In the genomic region with DNA sequence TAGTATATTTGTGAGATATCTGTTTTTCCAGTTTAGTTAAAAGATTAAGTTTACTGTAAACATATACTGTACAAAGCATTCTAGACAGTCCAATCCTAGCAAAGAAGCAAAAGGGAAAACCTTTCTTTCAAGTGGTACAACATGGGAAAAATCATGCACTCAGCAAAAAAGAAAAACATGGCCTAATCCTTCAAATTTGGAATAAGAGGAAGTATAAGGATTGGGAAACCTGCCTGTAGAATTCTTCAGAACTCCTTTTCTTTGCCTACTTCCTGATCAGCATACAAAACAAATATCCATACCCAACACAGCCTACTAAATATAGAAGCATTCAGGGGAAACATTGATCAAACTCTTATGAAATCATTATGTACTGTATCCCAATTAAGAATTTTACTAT, we compare ENCODE assay signal across 18 cellular contexts. TPM values are rescaled to one million over a fixed set of nuclear protein-coding genes. Genes with fewer than 3 reads are reported as not detected.
DNase-seq lines count a peak whose midpoint lies in the region; ATAC-seq, FAIRE-seq and TF ChIP-seq lines count a peak whose summit lies in the region.
"Had no signal": no experiment of that assay in that cellular context is flagged by ENCODE, and none has a peak within 500 bp of the region (broad histone marks: within the 10 kb centered on the region; RNA-seq: fewer than 3 reads in every experiment).

No MANE protein-coding gene starts in this region.

- no peaks in the 10 kb centered on the region for H3K27me3 ChIP-seq in naive thymus-derived CD4-positive, alpha-beta T cell (ENCODE audit: control insufficient read depth in 2 of 2, insufficient read depth in 2 of 2, low read length in 2 of 2)
- H3K27me3 ChIP-seq in colonic mucosa, result no peaks in the 10 kb centered on the region
- H3K27me3 ChIP-seq: foreskin keratinocyte had no signal

- H3K36me3 ChIP-seq in naive thymus-derived CD4-positive, alpha-beta T cell (ENCODE audit: control insufficient read depth in 2 of 3, insufficient read depth in 3 of 3, low read length in 3 of 3), result peaks cover 0 to 19% (median 0%) of the 10 kb centered on the region in 3 experiments
- peaks cover 5% of the 10 kb centered on the region for H3K36me3 ChIP-seq in colonic mucosa

- H3K9ac ChIP-seq in colonic mucosa (ENCODE audit: low read depth in 2 of 2, low read length in 2 of 2), result no peak overlapping the region

- H3K27me3 Mint-ChIP-seq in central memory CD8-positive, alpha-beta T cell, result no peaks in the 10 kb centered on the region
- no peaks in the 10 kb centered on the region for H3K27me3 Mint-ChIP-seq in naive thymus-derived CD4-positive, alpha-beta T cell
- no peaks in the 10 kb centered on the region for H3K27me3 Mint-ChIP-seq in activated CD4-positive, alpha-beta T cell treated with anti-CD3 and anti-CD28 coated beads for 36 hours

- no peak for TF ChIP-seq CTCF in colonic mucosa (IDR thresholded peaks at IDR 0.05)

- no peaks in the 10 kb centered on the region for H3K9me3 Mint-ChIP-seq in central memory CD8-positive, alpha-beta T cell
- peaks cover 0 to 12% (median 0%) of the 10 kb centered on the region in 11 donors for H3K9me3 Mint-ChIP-seq in naive thymus-derived CD4-positive, alpha-beta T cell
- no peaks in the 10 kb centered on the region for H3K9me3 Mint-ChIP-seq in activated CD4-positive, alpha-beta T cell treated with anti-CD3 and anti-CD28 coated beads for 36 hours (ENCODE audit: low read depth)

- no peak overlapping the region for H3K4me3 Mint-ChIP-seq in central memory CD8-positive, alpha-beta T cell
- H3K4me3 Mint-ChIP-seq in naive thymus-derived CD4-positive, alpha-beta T cell, result no peak overlapping the region
- no peak overlapping the region for H3K4me3 Mint-ChIP-seq in activated CD4-positive, alpha-beta T cell treated with anti-CD3 and anti-CD28 coated beads for 36 hours
- H3K4me3 Mint-ChIP-seq: HFFc6 had no signal

- peaks cover 0 to 6% of the 10 kb centered on the region in 2 donors for H3K4me1 ChIP-seq in naive thymus-derived CD4-positive, alpha-beta T cell (ENCODE audit: control insufficient read depth in 2 of 2, insufficient read depth in 2 of 2, low read length in 2 of 2)
- H3K4me1 ChIP-seq in colonic mucosa, result no peaks in the 10 kb centered on the region
- H3K4me1 ChIP-seq: foreskin keratinocyte had no signal

- CTCF ChIA-PET in naive thymus-derived CD4-positive, alpha-beta T cell (lab: Charles Lee), result no interaction called here
- CTCF ChIA-PET in activated CD4-positive, alpha-beta T cell treated with anti-CD3 and anti-CD28 coated beads for 36 hours (lab: Charles Lee), result interaction anchor here (0.8 to 0.9 kb wide), 2 partner anchors 62 to 174 kb away, joined by 3 read pairs; no protein-coding TSS in a partner anchor

- peak; percentile 23 for FAIRE-seq in G401.6 (lab: Jason Lieb, UNC)
- FAIRE-seq: endothelial cell of umbilical vein had no signal

- peaks cover 48% of the 10 kb centered on the region for H3K4me1 Mint-ChIP-seq in central memory CD8-positive, alpha-beta T cell
- H3K4me1 Mint-ChIP-seq in naive thymus-derived CD4-positive, alpha-beta T cell, result peaks cover 3 to 16% (median 12%) of the 10 kb centered on the region in 7 donors
- H3K4me1 Mint-ChIP-seq in activated CD4-positive, alpha-beta T cell treated with anti-CD3 and anti-CD28 coated beads for 36 hours, result peaks cover 4% of the 10 kb centered on the region

- H3K4me3 ChIP-seq in naive thymus-derived CD4-positive, alpha-beta T cell (ENCODE audit: low read length), result no peak overlapping the region
- H3K4me3 ChIP-seq in colonic mucosa, result no peak overlapping the region
- H3K4me3 ChIP-seq: lower lobe of right lung had no signal

- no peaks in the 10 kb centered on the region for H3K9me3 ChIP-seq in naive thymus-derived CD4-positive, alpha-beta T cell (ENCODE audit: control insufficient read depth in 2 of 3, low read length in 3 of 3)
- H3K9me3 ChIP-seq in colonic mucosa, result no peaks in the 10 kb centered on the region
- H3K9me3 ChIP-seq: lower lobe of right lung had no signal

- ATAC-seq in central memory CD8-positive, alpha-beta T cell (replicated peaks; ENCODE audit: extremely low read depth, poor library complexity, severe bottlenecking), result no peak
- ATAC-seq in naive thymus-derived CD4-positive, alpha-beta T cell, result no peak
- ATAC-seq in activated CD4-positive, alpha-beta T cell treated with anti-CD3 and anti-CD28 coated beads for 36 hours, result no peak
- ATAC-seq: foreskin keratinocyte had no signal

- no peak overlapping the region for H3K27ac ChIP-seq in naive thymus-derived CD4-positive, alpha-beta T cell (ENCODE audit: low read depth, low read length)
- no peak overlapping the region for H3K27ac ChIP-seq in colonic mucosa
- H3K27ac ChIP-seq: foreskin keratinocyte, lower lobe of right lung had no signal

- peak overlapping the region; percentile 63 for H3K27ac Mint-ChIP-seq in central memory CD8-positive, alpha-beta T cell (ENCODE audit: low read depth)
- H3K27ac Mint-ChIP-seq in naive thymus-derived CD4-positive, alpha-beta T cell, result peak overlapping the region in 6 of 9 donors; percentile 26 to 66 (median 53)
- H3K27ac Mint-ChIP-seq in activated CD4-positive, alpha-beta T cell treated with anti-CD3 and anti-CD28 coated beads for 36 hours, result no peak overlapping the region
- H3K27ac Mint-ChIP-seq: HFFc6 had no signal

- DNase-seq in AML-193 (lab: John Stamatoyannopoulos, UW) (peak; percentile 29 to 30), 8988T (no peak), colonic mucosa (no peak), NCI-H748 treated with DMSO at 0.1 percent for 48 hours (lab: John Stamatoyannopoulos, UW) (no peak)
- DNase-seq in central memory CD8-positive, alpha-beta T cell (ENCODE audit: low spot score in 2 of 2), result no peak
- no peak for DNase-seq in naive thymus-derived CD4-positive, alpha-beta T cell
- no peak for DNase-seq in activated CD4-positive, alpha-beta T cell treated with anti-CD3 and anti-CD28 coated beads for 36 hours
- DNase-seq: foreskin keratinocyte, GDM1, HFFc6, lower lobe of right lung, MV-4-11, NCI-H2029, NCI-H446 treated with DMSO at 0.1 percent for 48 hours, retina, T-helper 2 cell had no signal

- H3K36me3 Mint-ChIP-seq in central memory CD8-positive, alpha-beta T cell (ENCODE audit: insufficient read depth), result peaks cover 26% of the 10 kb centered on the region
- H3K36me3 Mint-ChIP-seq in naive thymus-derived CD4-positive, alpha-beta T cell, result peaks cover under 1 to 49% (median 36%) of the 10 kb centered on the region in 5 donors
- peaks cover 30% of the 10 kb centered on the region for H3K36me3 Mint-ChIP-seq in activated CD4-positive, alpha-beta T cell treated with anti-CD3 and anti-CD28 coated beads for 36 hours (ENCODE audit: low read depth)

- intact Hi-C loops in naive thymus-derived CD4-positive, alpha-beta T cell (cut with micrococcal nuclease), result no loop called here
- intact Hi-C loops in colonic mucosa (cut with DNase I), result no loop called here
- intact Hi-C loops in activated CD4-positive, alpha-beta T cell treated with anti-CD3 and anti-CD28 coated beads for 36 hours (cut with DNase I, micrococcal nuclease), result loop anchor here in 1 of 2 experiments (5.0 kb wide), 1 partner anchor 44 kb away; the partner anchor contains the start of gene EPS15

- POLR2A ChIA-PET in naive thymus-derived CD4-positive, alpha-beta T cell (lab: Charles Lee), result no interaction called here
- POLR2A ChIA-PET in activated CD4-positive, alpha-beta T cell treated with anti-CD3 and anti-CD28 coated beads for 36 hours (lab: Charles Lee), result no interaction called here

RNA-seq across cellular contexts. Expression of gene EPS15, which starts 45.4 kb away (rescaled TPM):
- total RNA-seq in naive thymus-derived CD4-positive, alpha-beta T cell, result 10 to 100 TPM; 44.8 to 79.9 (median 53.5) TPM
- polyA plus RNA-seq in naive thymus-derived CD4-positive, alpha-beta T cell, result 10 to 100 TPM; 32.3 to 37.2 TPM
- 10 to 100 TPM; 40.3 to 55.8 TPM for total RNA-seq in colonic mucosa
- 10 to 100 TPM; 59.6 to 61.6 TPM for total RNA-seq in activated CD4-positive, alpha-beta T cell treated with anti-CD3 and anti-CD28 coated beads for 36 hours

Comparison
In these comparisons a context has a peak if more than half of its experiments do, and no peak if none do; other contexts are left out.
1. DNase-seq: peak in AML-193 (2 of 2); none in central memory CD8-positive, alpha-beta T cell (0 of 2), naive thymus-derived CD4-positive, alpha-beta T cell (0 of 9), 8988T (single experiment), colonic mucosa (single experiment), NCI-H748 treated with DMSO at 0.1 percent for 48 hours (single experiment) and activated CD4-positive, alpha-beta T cell treated with anti-CD3 and anti-CD28 coated beads for 36 hours (single experiment).